In genomic region chr11:72833792-72834501, GRCh38 we compare ENCODE assay signal across 14 cellular contexts. TPM values are rescaled to one million over a fixed set of nuclear protein-coding genes. Genes with fewer than 3 reads are reported as not detected.
DNase-seq lines count a peak whose midpoint lies in the region; ATAC-seq and TF ChIP-seq lines count a peak whose summit lies in the region.
"Had no signal": no experiment of that assay in that cellular context is flagged by ENCODE, and none has a peak within 500 bp of the region (broad histone marks: within the 10 kb centered on the region; RNA-seq: fewer than 3 reads in every experiment).

No MANE protein-coding gene starts in this region.

- peaks cover 4% of the 10 kb centered on the region for H3K4me1 ChIP-seq in BE2C

- POLR2A ChIA-PET in activated B cell treated with CpG ODN at 0.5 μM for 24 hours (lab: Charles Lee) = interaction anchor here (2.8 kb wide), 1 partner anchor 11 kb away, joined by 7 read pairs; no protein-coding TSS in a partner anchor

- H3K9me3 Mint-ChIP-seq in activated B cell treated with CpG ODN at 0.5 μM for 24 hours = no peaks in the 10 kb centered on the region
- H3K9me3 Mint-ChIP-seq in activated T-helper 2 cell treated with anti-CD3 and anti-CD28 coated beads, Interferon-gamma antibody, Interleukin-2, Interleukin-4, amounts not matched to agents 10 μg/mL and 5 μg/mL and 100 μg/mL, durations not matched to agents 14 hours and 24 hours and 36 hours = no peaks in the 10 kb centered on the region
- H3K9me3 Mint-ChIP-seq: type B pancreatic cell had no signal

- ATAC-seq in activated B cell treated with CpG ODN at 0.5 μM for 24 hours (ENCODE audit: low read depth) (no peak), Right ventricle myocardium superior (ENCODE audit: poor library complexity) (peak; percentile 47)

- no peak for TF ChIP-seq CTCF in activated B cell treated with CpG ODN at 0.5 μM for 24 hours (IDR thresholded peaks at IDR 0.05)
- TF ChIP-seq CTCF in BE2C (IDR thresholded peaks at IDR 0.05; ENCODE audit: low read depth, low read length) = no peak

- H3K27ac Mint-ChIP-seq in activated B cell treated with CpG ODN at 0.5 μM for 24 hours = peak overlapping the region; percentile 75
- no peak overlapping the region for H3K27ac Mint-ChIP-seq in activated T-helper 2 cell treated with anti-CD3 and anti-CD28 coated beads, Interferon-gamma antibody, Interleukin-2, Interleukin-4, amounts not matched to agents 10 μg/mL and 5 μg/mL and 100 μg/mL, durations not matched to agents 14 hours and 24 hours and 36 hours
- H3K27ac Mint-ChIP-seq: type B pancreatic cell had no signal

- H3K36me3 Mint-ChIP-seq in activated B cell treated with CpG ODN at 0.5 μM for 24 hours (ENCODE audit: low read depth) = peaks cover 86% of the 10 kb centered on the region
- H3K36me3 Mint-ChIP-seq in activated T-helper 2 cell treated with anti-CD3 and anti-CD28 coated beads, Interferon-gamma antibody, Interleukin-2, Interleukin-4, amounts not matched to agents 10 μg/mL and 5 μg/mL and 100 μg/mL, durations not matched to agents 14 hours and 24 hours and 36 hours (ENCODE audit: low read depth) = peaks cover 37% of the 10 kb centered on the region

- no peak overlapping the region for H3K4me3 Mint-ChIP-seq in activated B cell treated with CpG ODN at 0.5 μM for 24 hours
- H3K4me3 Mint-ChIP-seq in activated T-helper 2 cell treated with anti-CD3 and anti-CD28 coated beads, Interferon-gamma antibody, Interleukin-2, Interleukin-4, amounts not matched to agents 10 μg/mL and 5 μg/mL and 100 μg/mL, durations not matched to agents 14 hours and 24 hours and 36 hours (ENCODE audit: low read depth) = no peak overlapping the region
- H3K4me3 Mint-ChIP-seq: type B pancreatic cell had no signal

- no peaks in the 10 kb centered on the region for H3K9me3 ChIP-seq in BE2C
- H3K9me3 ChIP-seq: BLaER1, SK-N-SH had no signal

- no peaks in the 10 kb centered on the region for H3K27me3 ChIP-seq in BE2C
- H3K27me3 ChIP-seq: BLaER1 had no signal

- H3K27me3 Mint-ChIP-seq in activated B cell treated with CpG ODN at 0.5 μM for 24 hours = no peaks in the 10 kb centered on the region
- no peaks in the 10 kb centered on the region for H3K27me3 Mint-ChIP-seq in activated T-helper 2 cell treated with anti-CD3 and anti-CD28 coated beads, Interferon-gamma antibody, Interleukin-2, Interleukin-4, amounts not matched to agents 10 μg/mL and 5 μg/mL and 100 μg/mL, durations not matched to agents 14 hours and 24 hours and 36 hours (ENCODE audit: low read depth)
- H3K27me3 Mint-ChIP-seq: type B pancreatic cell had no signal

- no peaks in the 10 kb centered on the region for H3K36me3 ChIP-seq in BE2C

- DNase-seq in Ammon's horn (ENCODE audit: low spot score) = peak; percentile 54
- DNase-seq in activated B cell treated with CpG ODN at 0.5 μM for 24 hours = no peak
- no peak for DNase-seq in Right ventricle myocardium superior
- peak; percentile 49 for DNase-seq in pons (ENCODE audit: low spot score)
- no peak for DNase-seq in BE2C
- DNase-seq in activated T-helper 2 cell treated with anti-CD3 and anti-CD28 coated beads, Interferon-gamma antibody, Interleukin-2, Interleukin-4, amounts not matched to agents 10 μg/mL and 5 μg/mL and 100 μg/mL, durations not matched to agents 14 hours and 24 hours and 36 hours (ENCODE audit: low spot score) = no peak
- no peak for DNase-seq in activated gamma-delta T cell treated with Interleukin-2 at 50 U/mL for 16 hours
- no peak for DNase-seq in activated CD4-positive, alpha-beta T cell treated with anti-CD3 and anti-CD28 coated beads for 1 hour
- DNase-seq: NCI-H1092; NCI-H748 treated with DMSO at 0.1 percent for 48 hours; SK-N-SH; stimulated activated CD4-positive, alpha-beta T cell treated with anti-CD3 and anti-CD28 coated beads, Interleukin-2, amount 100 ng/mL, for 24 hours had no signal

- CTCF ChIA-PET in activated B cell treated with CpG ODN at 0.5 μM for 24 hours (lab: Charles Lee) = interaction anchor here (1.1 to 3.5 kb wide), 4 partner anchors 10 to 343 kb away, joined by 3 to 18 read pairs (median 9); no protein-coding TSS in a partner anchor

- H3K4me1 Mint-ChIP-seq in activated B cell treated with CpG ODN at 0.5 μM for 24 hours = peaks cover 4% of the 10 kb centered on the region
- peaks cover 22% of the 10 kb centered on the region for H3K4me1 Mint-ChIP-seq in activated T-helper 2 cell treated with anti-CD3 and anti-CD28 coated beads, Interferon-gamma antibody, Interleukin-2, Interleukin-4, amounts not matched to agents 10 μg/mL and 5 μg/mL and 100 μg/mL, durations not matched to agents 14 hours and 24 hours and 36 hours (ENCODE audit: low read depth)

- intact Hi-C loops in activated B cell treated with CpG ODN at 0.5 μM for 24 hours (cut with micrococcal nuclease) (no loop called here), Right ventricle myocardium superior (cut with DNase I) (loop anchor here (5.0 kb wide), 1 partner anchor 403 kb away; no protein-coding TSS in a partner anchor)
- intact Hi-C loops in activated T-helper 2 cell treated with anti-CD3 and anti-CD28 coated beads, Interferon-gamma antibody, Interleukin-2, Interleukin-4, amounts not matched to agents 10 μg/mL and 5 μg/mL and 100 μg/mL, durations not matched to agents 14 hours and 24 hours and 36 hours (cut with micrococcal nuclease) = no loop called here

- H3K4me3 ChIP-seq in BE2C (ENCODE audit: low read depth, low read length) = no peak overlapping the region
- H3K4me3 ChIP-seq: BLaER1 had no signal

RNA-seq across cellular contexts. Expression of gene ATG16L2, which starts 19.7 kb away (rescaled TPM):
- 73.5 and 96.7 TPM in 2 replicates for total RNA-seq in activated B cell treated with CpG ODN at 0.5 μM for 24 hours
- total RNA-seq in Right ventricle myocardium superior = 16.8 TPM
- 11.1 TPM for polyA plus RNA-seq in BE2C (2012; ENCODE audit: insufficient read depth, insufficient read length, low read depth)
- 86.8 and 87.1 TPM in 2 replicates for total RNA-seq in activated T-helper 2 cell treated with anti-CD3 and anti-CD28 coated beads, Interferon-gamma antibody, Interleukin-2, Interleukin-4, amounts not matched to agents 10 μg/mL and 5 μg/mL and 100 μg/mL, durations not matched to agents 14 hours and 24 hours and 36 hours

RNA-seq across cellular contexts. Expression of gene STARD10, which starts 40.1 kb away (rescaled TPM):
- total RNA-seq in activated B cell treated with CpG ODN at 0.5 μM for 24 hours = 42.6 and 46.8 TPM in 2 replicates
- 117 TPM for total RNA-seq in Right ventricle myocardium superior
- 71.9 TPM for polyA plus RNA-seq in BE2C (2012; ENCODE audit: insufficient read depth, insufficient read length, low read depth)
- 10.7 and 16.0 TPM in 2 replicates for total RNA-seq in activated T-helper 2 cell treated with anti-CD3 and anti-CD28 coated beads, Interferon-gamma antibody, Interleukin-2, Interleukin-4, amounts not matched to agents 10 μg/mL and 5 μg/mL and 100 μg/mL, durations not matched to agents 14 hours and 24 hours and 36 hours

Comparison
In these comparisons a context has a peak if more than half of its experiments do, and no peak if none do; other contexts are left out.
1. DNase-seq: peak in Ammon's horn (single experiment) and pons (single experiment); none in activated B cell treated with CpG ODN at 0.5 μM for 24 hours (single experiment), Right ventricle myocardium superior (single experiment), BE2C (single experiment), activated T-helper 2 cell treated with anti-CD3 and anti-CD28 coated beads, Interferon-gamma antibody, Interleukin-2, Interleukin-4, amounts not matched to agents 10 μg/mL and 5 μg/mL and 100 μg/mL, durations not matched to agents 14 hours and 24 hours and 36 hours (single experiment), activated gamma-delta T cell treated with Interleukin-2 at 50 U/mL for 16 hours (single experiment) and activated CD4-positive, alpha-beta T cell treated with anti-CD3 and anti-CD28 coated beads for 1 hour (single experiment).